1 cellular context compared by ENCODE assay signal in the genomic region with DNA sequence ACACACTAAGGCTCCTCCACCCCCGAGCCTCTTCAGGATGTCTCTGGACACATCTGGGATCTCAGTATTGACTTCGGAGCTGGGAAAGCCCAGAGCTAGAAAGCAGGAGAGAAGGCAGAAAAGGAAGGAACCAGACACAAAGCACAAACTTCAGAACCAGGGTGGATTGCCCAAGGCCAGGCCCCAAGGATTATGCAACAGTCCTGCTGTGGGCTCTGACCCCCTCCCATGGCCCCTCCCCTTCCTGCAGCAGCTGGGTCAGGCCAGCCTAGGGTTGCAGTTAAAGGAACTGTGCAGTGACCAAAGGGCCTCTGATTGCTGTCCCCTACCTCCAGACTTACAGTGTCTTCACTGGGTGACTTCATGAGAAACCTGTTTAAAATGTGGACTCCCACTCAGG.
TF ChIP-seq lines count a peak whose summit lies in the region.

No MANE protein-coding gene starts in this region.

TF ChIP-seq in HepG2, 621 proteins besides CTCF, POLR2A, EP300 and RAD21 (continued from another document and continues in another):
- TF ChIP-seq, protein P1, sequence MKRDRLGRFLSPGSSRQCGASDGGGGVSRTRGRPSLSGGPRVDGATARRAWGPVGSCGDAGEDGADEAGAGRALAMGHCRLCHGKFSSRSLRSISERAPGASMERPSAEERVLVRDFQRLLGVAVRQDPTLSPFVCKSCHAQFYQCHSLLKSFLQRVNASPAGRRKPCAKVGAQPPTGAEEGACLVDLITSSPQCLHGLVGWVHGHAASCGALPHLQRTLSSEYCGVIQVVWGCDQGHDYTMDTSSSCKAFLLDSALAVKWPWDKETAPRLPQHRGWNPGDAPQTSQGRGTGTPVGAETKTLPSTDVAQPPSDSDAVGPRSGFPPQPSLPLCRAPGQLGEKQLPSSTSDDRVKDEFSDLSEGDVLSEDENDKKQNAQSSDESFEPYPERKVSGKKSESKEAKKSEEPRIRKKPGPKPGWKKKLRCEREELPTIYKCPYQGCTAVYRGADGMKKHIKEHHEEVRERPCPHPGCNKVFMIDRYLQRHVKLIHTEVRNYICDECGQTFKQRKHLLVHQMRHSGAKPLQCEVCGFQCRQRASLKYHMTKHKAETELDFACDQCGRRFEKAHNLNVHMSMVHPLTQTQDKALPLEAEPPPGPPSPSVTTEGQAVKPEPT (CRISPR knock-in tag; IDR thresholded peaks at IDR 0.05; ENCODE audit: low read depth), result no peak
- no peak for TF ChIP-seq MTF2 (CRISPR knock-in tag; IDR thresholded peaks at IDR 0.05; ENCODE audit: borderline replicate concordance)
- TF ChIP-seq ARHGAP35 (CRISPR knock-in tag; IDR thresholded peaks at IDR 0.05; ENCODE audit: borderline replicate concordance), result no peak
- TF ChIP-seq ZSCAN21 (CRISPR knock-in tag; IDR thresholded peaks at IDR 0.05; ENCODE audit: borderline replicate concordance), result no peak
- TF ChIP-seq ZNF761 (CRISPR knock-in tag; conservative IDR thresholded peaks at IDR 0.05), result no peak
- no peak for TF ChIP-seq ZNF557 (CRISPR knock-in tag; IDR thresholded peaks at IDR 0.05)
- no peak for TF ChIP-seq RBFOX2 (IDR thresholded peaks at IDR 0.05; ENCODE audit: low read depth, low read length)
- TF ChIP-seq ZNF709 (CRISPR knock-in tag; IDR thresholded peaks at IDR 0.05), result no peak
- TF ChIP-seq JUN (CRISPR knock-in tag; IDR thresholded peaks at IDR 0.05), result no peak
- no peak for TF ChIP-seq SRSF1 (optimal IDR thresholded peaks at IDR 0.05; ENCODE audit: low read depth, low read length)
- TF ChIP-seq MED13 (CRISPR knock-in tag; IDR thresholded peaks at IDR 0.05), result no peak
- TF ChIP-seq ZBTB8A (CRISPR knock-in tag; IDR thresholded peaks at IDR 0.05; ENCODE audit: borderline replicate concordance, low read depth), result no peak
- TF ChIP-seq MYNN (CRISPR knock-in tag; IDR thresholded peaks at IDR 0.05; ENCODE audit: low read depth), result no peak
- peak; percentile 62 for TF ChIP-seq ZMYM4 (CRISPR knock-in tag; IDR thresholded peaks at IDR 0.05)
- TF ChIP-seq ZNF672 (CRISPR knock-in tag; IDR thresholded peaks at IDR 0.05), result no peak
- no peak for TF ChIP-seq ZNF878 (CRISPR knock-in tag; IDR thresholded peaks at IDR 0.05)
- no peak for TF ChIP-seq FLYWCH1 (CRISPR knock-in tag; IDR thresholded peaks at IDR 0.05)
- TF ChIP-seq, protein P2, sequence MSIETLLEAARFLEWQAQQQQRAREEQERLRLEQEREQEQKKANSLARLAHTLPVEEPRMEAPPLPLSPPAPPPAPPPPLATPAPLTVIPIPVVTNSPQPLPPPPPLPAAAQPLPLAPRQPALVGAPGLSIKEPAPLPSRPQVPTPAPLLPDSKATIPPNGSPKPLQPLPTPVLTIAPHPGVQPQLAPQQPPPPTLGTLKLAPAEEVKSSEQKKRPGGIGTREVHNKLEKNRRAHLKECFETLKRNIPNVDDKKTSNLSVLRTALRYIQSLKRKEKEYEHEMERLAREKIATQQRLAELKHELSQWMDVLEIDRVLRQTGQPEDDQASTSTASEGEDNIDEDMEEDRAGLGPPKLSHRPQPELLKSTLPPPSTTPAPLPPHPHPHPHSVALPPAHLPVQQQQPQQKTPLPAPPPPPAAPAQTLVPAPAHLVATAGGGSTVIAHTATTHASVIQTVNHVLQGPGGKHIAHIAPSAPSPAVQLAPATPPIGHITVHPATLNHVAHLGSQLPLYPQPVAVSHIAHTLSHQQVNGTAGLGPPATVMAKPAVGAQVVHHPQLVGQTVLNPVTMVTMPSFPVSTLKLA (IDR thresholded peaks at IDR 0.05), result no peak
- TF ChIP-seq HOXA5 (CRISPR knock-in tag; IDR thresholded peaks at IDR 0.05), result no peak
- TF ChIP-seq, protein P3, sequence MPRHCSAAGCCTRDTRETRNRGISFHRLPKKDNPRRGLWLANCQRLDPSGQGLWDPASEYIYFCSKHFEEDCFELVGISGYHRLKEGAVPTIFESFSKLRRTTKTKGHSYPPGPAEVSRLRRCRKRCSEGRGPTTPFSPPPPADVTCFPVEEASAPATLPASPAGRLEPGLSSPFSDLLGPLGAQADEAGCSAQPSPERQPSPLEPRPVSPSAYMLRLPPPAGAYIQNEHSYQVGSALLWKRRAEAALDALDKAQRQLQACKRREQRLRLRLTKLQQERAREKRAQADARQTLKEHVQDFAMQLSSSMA (CRISPR knock-in tag; IDR thresholded peaks at IDR 0.05), result no peak
- peak; percentile 26 for TF ChIP-seq YY1 (IDR thresholded peaks at IDR 0.05; ENCODE audit: insufficient read depth, insufficient replicate concordance, low read depth, low read length)
- TF ChIP-seq, protein P4, sequence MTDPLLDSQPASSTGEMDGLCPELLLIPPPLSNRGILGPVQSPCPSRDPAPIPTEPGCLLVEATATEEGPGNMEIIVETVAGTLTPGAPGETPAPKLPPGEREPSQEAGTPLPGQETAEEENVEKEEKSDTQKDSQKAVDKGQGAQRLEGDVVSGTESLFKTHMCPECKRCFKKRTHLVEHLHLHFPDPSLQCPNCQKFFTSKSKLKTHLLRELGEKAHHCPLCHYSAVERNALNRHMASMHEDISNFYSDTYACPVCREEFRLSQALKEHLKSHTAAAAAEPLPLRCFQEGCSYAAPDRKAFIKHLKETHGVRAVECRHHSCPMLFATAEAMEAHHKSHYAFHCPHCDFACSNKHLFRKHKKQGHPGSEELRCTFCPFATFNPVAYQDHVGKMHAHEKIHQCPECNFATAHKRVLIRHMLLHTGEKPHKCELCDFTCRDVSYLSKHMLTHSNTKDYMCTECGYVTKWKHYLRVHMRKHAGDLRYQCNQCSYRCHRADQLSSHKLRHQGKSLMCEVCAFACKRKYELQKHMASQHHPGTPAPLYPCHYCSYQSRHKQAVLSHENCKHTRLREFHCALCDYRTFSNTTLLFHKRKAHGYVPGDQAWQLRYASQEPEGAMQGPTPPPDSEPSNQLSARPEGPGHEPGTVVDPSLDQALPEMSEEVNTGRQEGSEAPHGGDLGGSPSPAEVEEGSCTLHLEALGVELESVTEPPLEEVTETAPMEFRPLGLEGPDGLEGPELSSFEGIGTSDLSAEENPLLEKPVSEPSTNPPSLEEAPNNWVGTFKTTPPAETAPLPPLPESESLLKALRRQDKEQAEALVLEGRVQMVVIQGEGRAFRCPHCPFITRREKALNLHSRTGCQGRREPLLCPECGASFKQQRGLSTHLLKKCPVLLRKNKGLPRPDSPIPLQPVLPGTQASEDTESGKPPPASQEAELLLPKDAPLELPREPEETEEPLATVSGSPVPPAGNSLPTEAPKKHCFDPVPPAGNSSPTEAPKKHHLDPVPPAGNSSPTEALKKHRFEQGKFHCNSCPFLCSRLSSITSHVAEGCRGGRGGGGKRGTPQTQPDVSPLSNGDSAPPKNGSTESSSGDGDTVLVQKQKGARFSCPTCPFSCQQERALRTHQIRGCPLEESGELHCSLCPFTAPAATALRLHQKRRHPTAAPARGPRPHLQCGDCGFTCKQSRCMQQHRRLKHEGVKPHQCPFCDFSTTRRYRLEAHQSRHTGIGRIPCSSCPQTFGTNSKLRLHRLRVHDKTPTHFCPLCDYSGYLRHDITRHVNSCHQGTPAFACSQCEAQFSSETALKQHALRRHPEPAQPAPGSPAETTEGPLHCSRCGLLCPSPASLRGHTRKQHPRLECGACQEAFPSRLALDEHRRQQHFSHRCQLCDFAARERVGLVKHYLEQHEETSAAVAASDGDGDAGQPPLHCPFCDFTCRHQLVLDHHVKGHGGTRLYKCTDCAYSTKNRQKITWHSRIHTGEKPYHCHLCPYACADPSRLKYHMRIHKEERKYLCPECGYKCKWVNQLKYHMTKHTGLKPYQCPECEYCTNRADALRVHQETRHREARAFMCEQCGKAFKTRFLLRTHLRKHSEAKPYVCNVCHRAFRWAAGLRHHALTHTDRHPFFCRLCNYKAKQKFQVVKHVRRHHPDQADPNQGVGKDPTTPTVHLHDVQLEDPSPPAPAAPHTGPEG (CRISPR knock-in tag; IDR thresholded peaks at IDR 0.05), result no peak
- TF ChIP-seq, protein P5, sequence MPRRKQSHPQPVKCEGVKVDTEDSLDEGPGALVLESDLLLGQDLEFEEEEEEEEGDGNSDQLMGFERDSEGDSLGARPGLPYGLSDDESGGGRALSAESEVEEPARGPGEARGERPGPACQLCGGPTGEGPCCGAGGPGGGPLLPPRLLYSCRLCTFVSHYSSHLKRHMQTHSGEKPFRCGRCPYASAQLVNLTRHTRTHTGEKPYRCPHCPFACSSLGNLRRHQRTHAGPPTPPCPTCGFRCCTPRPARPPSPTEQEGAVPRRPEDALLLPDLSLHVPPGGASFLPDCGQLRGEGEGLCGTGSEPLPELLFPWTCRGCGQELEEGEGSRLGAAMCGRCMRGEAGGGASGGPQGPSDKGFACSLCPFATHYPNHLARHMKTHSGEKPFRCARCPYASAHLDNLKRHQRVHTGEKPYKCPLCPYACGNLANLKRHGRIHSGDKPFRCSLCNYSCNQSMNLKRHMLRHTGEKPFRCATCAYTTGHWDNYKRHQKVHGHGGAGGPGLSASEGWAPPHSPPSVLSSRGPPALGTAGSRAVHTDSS (CRISPR knock-in tag; conservative IDR thresholded peaks at IDR 0.05), result no peak
- no peak for TF ChIP-seq NR2F2 (IDR thresholded peaks at IDR 0.05; ENCODE audit: borderline replicate concordance, low read depth)
- TF ChIP-seq ZNF816 (CRISPR knock-in tag; IDR thresholded peaks at IDR 0.05; ENCODE audit: borderline replicate concordance), result peak; percentile 56; the same call in 1 of the 2 replicates
- TF ChIP-seq ZNF598 (CRISPR knock-in tag; IDR thresholded peaks at IDR 0.05; ENCODE audit: borderline replicate concordance), result no peak
- no peak for TF ChIP-seq LCORL (IDR thresholded peaks at IDR 0.05)
- TF ChIP-seq LCORL (CRISPR knock-in tag; IDR thresholded peaks at IDR 0.05), result peak; percentile 78
- TF ChIP-seq CAMTA2 (CRISPR knock-in tag; IDR thresholded peaks at IDR 0.05; ENCODE audit: borderline replicate concordance), result no peak
- 0 out of 2 replicates have a peak, but pooled peaks have one; percentile 72 for TF ChIP-seq KLF11 (CRISPR knock-in tag; IDR thresholded peaks at IDR 0.05)
- TF ChIP-seq, protein P6, sequence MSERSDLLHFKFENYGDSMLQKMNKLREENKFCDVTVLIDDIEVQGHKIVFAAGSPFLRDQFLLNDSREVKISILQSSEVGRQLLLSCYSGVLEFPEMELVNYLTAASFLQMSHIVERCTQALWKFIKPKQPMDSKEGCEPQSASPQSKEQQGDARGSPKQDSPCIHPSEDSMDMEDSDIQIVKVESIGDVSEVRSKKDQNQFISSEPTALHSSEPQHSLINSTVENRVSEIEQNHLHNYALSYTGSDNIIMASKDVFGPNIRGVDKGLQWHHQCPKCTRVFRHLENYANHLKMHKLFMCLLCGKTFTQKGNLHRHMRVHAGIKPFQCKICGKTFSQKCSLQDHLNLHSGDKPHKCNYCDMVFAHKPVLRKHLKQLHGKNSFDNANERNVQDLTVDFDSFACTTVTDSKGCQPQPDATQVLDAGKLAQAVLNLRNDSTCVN (CRISPR knock-in tag; IDR thresholded peaks at IDR 0.05; ENCODE audit: borderline replicate concordance), result no peak
- TF ChIP-seq, protein P7, sequence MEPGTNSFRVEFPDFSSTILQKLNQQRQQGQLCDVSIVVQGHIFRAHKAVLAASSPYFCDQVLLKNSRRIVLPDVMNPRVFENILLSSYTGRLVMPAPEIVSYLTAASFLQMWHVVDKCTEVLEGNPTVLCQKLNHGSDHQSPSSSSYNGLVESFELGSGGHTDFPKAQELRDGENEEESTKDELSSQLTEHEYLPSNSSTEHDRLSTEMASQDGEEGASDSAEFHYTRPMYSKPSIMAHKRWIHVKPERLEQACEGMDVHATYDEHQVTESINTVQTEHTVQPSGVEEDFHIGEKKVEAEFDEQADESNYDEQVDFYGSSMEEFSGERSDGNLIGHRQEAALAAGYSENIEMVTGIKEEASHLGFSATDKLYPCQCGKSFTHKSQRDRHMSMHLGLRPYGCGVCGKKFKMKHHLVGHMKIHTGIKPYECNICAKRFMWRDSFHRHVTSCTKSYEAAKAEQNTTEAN (CRISPR knock-in tag; conservative IDR thresholded peaks at IDR 0.05), result no peak
- no peak for TF ChIP-seq ZNF550 (CRISPR knock-in tag; IDR thresholded peaks at IDR 0.05; ENCODE audit: borderline replicate concordance)
- TF ChIP-seq, protein P8, sequence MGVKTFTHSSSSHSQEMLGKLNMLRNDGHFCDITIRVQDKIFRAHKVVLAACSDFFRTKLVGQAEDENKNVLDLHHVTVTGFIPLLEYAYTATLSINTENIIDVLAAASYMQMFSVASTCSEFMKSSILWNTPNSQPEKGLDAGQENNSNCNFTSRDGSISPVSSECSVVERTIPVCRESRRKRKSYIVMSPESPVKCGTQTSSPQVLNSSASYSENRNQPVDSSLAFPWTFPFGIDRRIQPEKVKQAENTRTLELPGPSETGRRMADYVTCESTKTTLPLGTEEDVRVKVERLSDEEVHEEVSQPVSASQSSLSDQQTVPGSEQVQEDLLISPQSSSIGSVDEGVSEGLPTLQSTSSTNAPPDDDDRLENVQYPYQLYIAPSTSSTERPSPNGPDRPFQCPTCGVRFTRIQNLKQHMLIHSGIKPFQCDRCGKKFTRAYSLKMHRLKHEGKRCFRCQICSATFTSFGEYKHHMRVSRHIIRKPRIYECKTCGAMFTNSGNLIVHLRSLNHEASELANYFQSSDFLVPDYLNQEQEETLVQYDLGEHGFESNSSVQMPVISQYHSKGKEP (CRISPR knock-in tag; IDR thresholded peaks at IDR 0.05), result no peak
- TF ChIP-seq, protein P9, sequence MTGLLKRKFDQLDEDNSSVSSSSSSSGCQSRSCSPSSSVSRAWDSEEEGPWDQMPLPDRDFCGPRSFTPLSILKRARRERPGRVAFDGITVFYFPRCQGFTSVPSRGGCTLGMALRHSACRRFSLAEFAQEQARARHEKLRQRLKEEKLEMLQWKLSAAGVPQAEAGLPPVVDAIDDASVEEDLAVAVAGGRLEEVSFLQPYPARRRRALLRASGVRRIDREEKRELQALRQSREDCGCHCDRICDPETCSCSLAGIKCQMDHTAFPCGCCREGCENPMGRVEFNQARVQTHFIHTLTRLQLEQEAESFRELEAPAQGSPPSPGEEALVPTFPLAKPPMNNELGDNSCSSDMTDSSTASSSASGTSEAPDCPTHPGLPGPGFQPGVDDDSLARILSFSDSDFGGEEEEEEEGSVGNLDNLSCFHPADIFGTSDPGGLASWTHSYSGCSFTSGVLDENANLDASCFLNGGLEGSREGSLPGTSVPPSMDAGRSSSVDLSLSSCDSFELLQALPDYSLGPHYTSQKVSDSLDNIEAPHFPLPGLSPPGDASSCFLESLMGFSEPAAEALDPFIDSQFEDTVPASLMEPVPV (CRISPR knock-in tag; IDR thresholded peaks at IDR 0.05), result peak; percentile 27; the same call in 1 of the 2 replicates
- TF ChIP-seq SATB2 (CRISPR knock-in tag; IDR thresholded peaks at IDR 0.05), result no peak
- no peak for TF ChIP-seq ZNF572 (CRISPR knock-in tag; IDR thresholded peaks at IDR 0.05)
- peak; percentile 77 for TF ChIP-seq THAP11 (CRISPR knock-in tag; IDR thresholded peaks at IDR 0.05)
- TF ChIP-seq ZNF432 (CRISPR knock-in tag; IDR thresholded peaks at IDR 0.05; ENCODE audit: borderline replicate concordance), result no peak
- TF ChIP-seq, protein P10, sequence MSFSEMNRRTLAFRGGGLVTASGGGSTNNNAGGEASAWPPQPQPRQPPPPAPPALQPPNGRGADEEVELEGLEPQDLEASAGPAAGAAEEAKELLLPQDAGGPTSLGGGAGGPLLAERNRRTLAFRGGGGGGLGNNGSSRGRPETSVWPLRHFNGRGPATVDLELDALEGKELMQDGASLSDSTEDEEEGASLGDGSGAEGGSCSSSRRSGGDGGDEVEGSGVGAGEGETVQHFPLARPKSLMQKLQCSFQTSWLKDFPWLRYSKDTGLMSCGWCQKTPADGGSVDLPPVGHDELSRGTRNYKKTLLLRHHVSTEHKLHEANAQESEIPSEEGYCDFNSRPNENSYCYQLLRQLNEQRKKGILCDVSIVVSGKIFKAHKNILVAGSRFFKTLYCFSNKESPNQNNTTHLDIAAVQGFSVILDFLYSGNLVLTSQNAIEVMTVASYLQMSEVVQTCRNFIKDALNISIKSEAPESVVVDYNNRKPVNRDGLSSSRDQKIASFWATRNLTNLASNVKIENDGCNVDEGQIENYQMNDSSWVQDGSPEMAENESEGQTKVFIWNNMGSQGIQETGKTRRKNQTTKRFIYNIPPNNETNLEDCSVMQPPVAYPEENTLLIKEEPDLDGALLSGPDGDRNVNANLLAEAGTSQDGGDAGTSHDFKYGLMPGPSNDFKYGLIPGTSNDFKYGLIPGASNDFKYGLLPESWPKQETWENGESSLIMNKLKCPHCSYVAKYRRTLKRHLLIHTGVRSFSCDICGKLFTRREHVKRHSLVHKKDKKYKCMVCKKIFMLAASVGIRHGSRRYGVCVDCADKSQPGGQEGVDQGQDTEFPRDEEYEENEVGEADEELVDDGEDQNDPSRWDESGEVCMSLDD (CRISPR knock-in tag; IDR thresholded peaks at IDR 0.05; ENCODE audit: borderline replicate concordance), result no peak
